Comparison of ENCODE assay signal across 19 cellular contexts in the genomic region with DNA sequence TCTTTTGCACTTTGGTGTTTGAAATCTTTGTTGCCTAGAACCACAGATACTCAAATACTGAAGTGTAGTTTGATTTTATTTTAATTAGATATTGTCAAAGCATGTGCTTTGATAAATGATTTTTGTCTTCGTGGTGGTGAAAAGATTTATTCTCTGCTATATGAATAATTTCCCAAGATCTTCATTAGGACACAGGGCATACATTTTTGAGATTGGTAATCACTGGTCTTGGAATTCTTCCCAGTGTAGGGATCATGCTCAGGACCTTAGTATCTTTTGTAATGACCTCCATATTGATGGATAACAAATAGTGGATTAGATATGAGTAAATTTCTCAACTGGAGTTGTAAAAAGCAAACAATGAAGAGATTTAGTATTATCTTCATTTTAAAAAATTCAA.
"Had no signal": no experiment of that assay in that cellular context is flagged by ENCODE, and none has a peak within 500 bp of the region (broad histone marks: within the 10 kb centered on the region; RNA-seq: fewer than 3 reads in every experiment).

No MANE protein-coding gene starts in this region.

- ATAC-seq: activated CD4-positive, CD25-positive, alpha-beta regulatory T cell treated with anti-CD3 and anti-CD28 coated beads, Interleukin-2, amount 50 U/mL, for 24 hours; activated T-helper 17 cell treated with anti-CD3 and anti-CD28 coated beads, Interleukin-2, amount 50 U/mL, for 72 hours; gastrocnemius medialis; left lobe of liver; pancreas; T-cell; upper lobe of right lung had no signal

- H3K9me3 Mint-ChIP-seq: activated T-helper 17 cell treated with anti-CD3 and anti-CD28 coated beads, Interleukin-2, amount 50 U/mL, for 72 hours had no signal

- FAIRE-seq: endometrium, keratinocyte, pancreas had no signal

- H3K4me1 Mint-ChIP-seq: neural progenitor cell had no signal

- H3K27me3 ChIP-seq: colonic mucosa, gastrocnemius medialis, neural progenitor cell, pancreas, sigmoid colon, stomach, testis, upper lobe of right lung had no signal

- H3K4me1 ChIP-seq: colonic mucosa, gastrocnemius medialis, neural progenitor cell, pancreas, sigmoid colon, testis, upper lobe of right lung had no signal

- H2AFZ ChIP-seq: neural progenitor cell had no signal

- H3K27ac Mint-ChIP-seq: activated T-helper 17 cell treated with anti-CD3 and anti-CD28 coated beads, Interleukin-2, amount 50 U/mL, for 72 hours; neural progenitor cell; T-cell had no signal

- H3K4me2 ChIP-seq: neural progenitor cell had no signal

- H3K9ac ChIP-seq: neural progenitor cell had no signal

- H3K4me3 Mint-ChIP-seq: activated T-helper 17 cell treated with anti-CD3 and anti-CD28 coated beads, Interleukin-2, amount 50 U/mL, for 72 hours; neural progenitor cell; T-cell had no signal

- H3K27me3 Mint-ChIP-seq: activated T-helper 17 cell treated with anti-CD3 and anti-CD28 coated beads, Interleukin-2, amount 50 U/mL, for 72 hours; T-cell had no signal

- H3K4me3 ChIP-seq: colonic mucosa, gastrocnemius medialis, neural progenitor cell, pancreas, sigmoid colon, stomach, testis, upper lobe of right lung had no signal

- H3K27ac ChIP-seq: colonic mucosa, gastrocnemius medialis, neural progenitor cell, pancreas, sigmoid colon, stomach, testis, upper lobe of right lung had no signal

- H3K36me3 ChIP-seq: colonic mucosa had no signal

- H3K9me3 ChIP-seq: colonic mucosa, pancreas, testis had no signal

- DNase-seq: activated naive CD4-positive, alpha-beta T cell treated with Interleukin-2 at 50 U/mL for 16 hours; activated T-cell treated with anti-CD3 and anti-CD28 coated beads for 4 hours; caudate nucleus; colonic mucosa; gastrocnemius medialis; pancreas; sigmoid colon; stimulated activated CD4-positive, alpha-beta T cell treated with anti-CD3 and anti-CD28 coated beads, Interleukin-1b, Interleukin-23, amount 100 ng/mL, for 48 hours; stomach; T-cell; T-helper 9 cell; testis; upper lobe of right lung had no signal
